In the genomic region with DNA sequence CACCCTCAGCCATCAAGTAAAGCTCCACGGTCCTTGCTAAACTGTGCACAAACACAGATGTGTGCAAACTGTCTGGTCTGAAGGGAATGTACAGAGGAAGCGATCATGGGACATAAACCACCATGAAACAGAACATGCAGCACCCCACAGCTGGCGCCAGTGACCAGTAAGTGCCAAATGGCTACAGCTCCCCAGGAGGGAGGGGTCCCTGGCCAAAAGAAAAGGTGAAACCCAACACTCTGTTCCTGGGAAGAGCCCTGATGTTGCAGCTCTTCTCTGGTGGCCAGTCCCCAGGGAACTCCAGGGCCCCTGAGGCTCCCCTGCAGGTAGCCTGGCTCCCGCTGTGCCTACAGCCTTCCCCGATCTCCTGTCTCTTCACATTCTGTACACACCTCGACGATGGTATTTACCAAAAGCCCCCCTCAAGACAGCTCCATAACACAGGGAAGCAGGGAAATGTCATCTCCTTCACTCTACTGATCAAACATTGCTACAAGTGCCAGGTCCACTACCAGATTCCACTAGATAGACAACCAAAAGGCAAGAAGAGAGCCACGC, we compare ENCODE assay signal across 1 cellular context.
TF ChIP-seq lines count a peak whose summit lies in the region.

No MANE protein-coding gene starts in this region.

TF ChIP-seq in WTC11, 78 proteins besides CTCF, POLR2A, EP300 and RAD21 (continued from another document):
- TF ChIP-seq, protein P1, sequence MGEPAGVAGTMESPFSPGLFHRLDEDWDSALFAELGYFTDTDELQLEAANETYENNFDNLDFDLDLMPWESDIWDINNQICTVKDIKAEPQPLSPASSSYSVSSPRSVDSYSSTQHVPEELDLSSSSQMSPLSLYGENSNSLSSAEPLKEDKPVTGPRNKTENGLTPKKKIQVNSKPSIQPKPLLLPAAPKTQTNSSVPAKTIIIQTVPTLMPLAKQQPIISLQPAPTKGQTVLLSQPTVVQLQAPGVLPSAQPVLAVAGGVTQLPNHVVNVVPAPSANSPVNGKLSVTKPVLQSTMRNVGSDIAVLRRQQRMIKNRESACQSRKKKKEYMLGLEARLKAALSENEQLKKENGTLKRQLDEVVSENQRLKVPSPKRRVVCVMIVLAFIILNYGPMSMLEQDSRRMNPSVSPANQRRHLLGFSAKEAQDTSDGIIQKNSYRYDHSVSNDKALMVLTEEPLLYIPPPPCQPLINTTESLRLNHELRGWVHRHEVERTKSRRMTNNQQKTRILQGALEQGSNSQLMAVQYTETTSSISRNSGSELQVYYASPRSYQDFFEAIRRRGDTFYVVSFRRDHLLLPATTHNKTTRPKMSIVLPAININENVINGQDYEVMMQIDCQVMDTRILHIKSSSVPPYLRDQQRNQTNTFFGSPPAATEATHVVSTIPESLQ (CRISPR knock-in tag; IDR thresholded peaks at IDR 0.05), result no peak
- TF ChIP-seq, protein P2, sequence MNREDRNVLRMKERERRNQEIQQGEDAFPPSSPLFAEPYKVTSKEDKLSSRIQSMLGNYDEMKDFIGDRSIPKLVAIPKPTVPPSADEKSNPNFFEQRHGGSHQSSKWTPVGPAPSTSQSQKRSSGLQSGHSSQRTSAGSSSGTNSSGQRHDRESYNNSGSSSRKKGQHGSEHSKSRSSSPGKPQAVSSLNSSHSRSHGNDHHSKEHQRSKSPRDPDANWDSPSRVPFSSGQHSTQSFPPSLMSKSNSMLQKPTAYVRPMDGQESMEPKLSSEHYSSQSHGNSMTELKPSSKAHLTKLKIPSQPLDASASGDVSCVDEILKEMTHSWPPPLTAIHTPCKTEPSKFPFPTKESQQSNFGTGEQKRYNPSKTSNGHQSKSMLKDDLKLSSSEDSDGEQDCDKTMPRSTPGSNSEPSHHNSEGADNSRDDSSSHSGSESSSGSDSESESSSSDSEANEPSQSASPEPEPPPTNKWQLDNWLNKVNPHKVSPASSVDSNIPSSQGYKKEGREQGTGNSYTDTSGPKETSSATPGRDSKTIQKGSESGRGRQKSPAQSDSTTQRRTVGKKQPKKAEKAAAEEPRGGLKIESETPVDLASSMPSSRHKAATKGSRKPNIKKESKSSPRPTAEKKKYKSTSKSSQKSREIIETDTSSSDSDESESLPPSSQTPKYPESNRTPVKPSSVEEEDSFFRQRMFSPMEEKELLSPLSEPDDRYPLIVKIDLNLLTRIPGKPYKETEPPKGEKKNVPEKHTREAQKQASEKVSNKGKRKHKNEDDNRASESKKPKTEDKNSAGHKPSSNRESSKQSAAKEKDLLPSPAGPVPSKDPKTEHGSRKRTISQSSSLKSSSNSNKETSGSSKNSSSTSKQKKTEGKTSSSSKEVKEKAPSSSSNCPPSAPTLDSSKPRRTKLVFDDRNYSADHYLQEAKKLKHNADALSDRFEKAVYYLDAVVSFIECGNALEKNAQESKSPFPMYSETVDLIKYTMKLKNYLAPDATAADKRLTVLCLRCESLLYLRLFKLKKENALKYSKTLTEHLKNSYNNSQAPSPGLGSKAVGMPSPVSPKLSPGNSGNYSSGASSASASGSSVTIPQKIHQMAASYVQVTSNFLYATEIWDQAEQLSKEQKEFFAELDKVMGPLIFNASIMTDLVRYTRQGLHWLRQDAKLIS (CRISPR knock-in tag; IDR thresholded peaks at IDR 0.05; ENCODE audit: borderline replicate concordance), result no peak
